ENCODE assay signal across 11 cellular contexts in genomic region chr5:178535299-178536175, GRCh38. TPM values are rescaled to one million over a fixed set of nuclear protein-coding genes. Genes with fewer than 3 reads are reported as not detected.
DNase-seq lines count a peak whose midpoint lies in the region; ATAC-seq and TF ChIP-seq lines count a peak whose summit lies in the region.
"Had no signal": no experiment of that assay in that cellular context is flagged by ENCODE, and none has a peak within 500 bp of the region (broad histone marks: within the 10 kb centered on the region; RNA-seq: fewer than 3 reads in every experiment).

No MANE protein-coding gene starts in this region.

- DNase-seq in AG10803 (ENCODE audit: low read depth) (peak; percentile 62), MV-4-11 (lab: John Stamatoyannopoulos, UW) (peak; percentile 83), erythroblast (lab: John Stamatoyannopoulos, UW) (peak; percentile 83 to 90), immature natural killer cell (no peak), germinal center (ENCODE audit: low spot score) (no peak)
- no peak for DNase-seq in naive thymus-derived CD4-positive, alpha-beta T cell
- DNase-seq: activated naive CD4-positive, alpha-beta T cell treated with anti-CD3 and anti-CD28 coated beads, Interleukin-2, amount 10 ng/mL, durations not matched to agents 7 days and 5 days had no signal

- H3K9me3 ChIP-seq in naive thymus-derived CD4-positive, alpha-beta T cell (ENCODE audit: control insufficient read depth in 2 of 3, low read length in 3 of 3) = no peaks in the 10 kb centered on the region
- H3K9me3 ChIP-seq: tibial artery had no signal

- TF ChIP-seq CTCF in AG10803 (conservative IDR thresholded peaks at IDR 0.05; ENCODE audit: low read length) = no peak

- H3K4me1 ChIP-seq in naive thymus-derived CD4-positive, alpha-beta T cell (ENCODE audit: control insufficient read depth in 2 of 2, insufficient read depth in 2 of 2, low read length in 2 of 2) = no peaks in the 10 kb centered on the region
- H3K4me1 ChIP-seq: A549, tibial artery had no signal

- H3K9me3 Mint-ChIP-seq in naive thymus-derived CD4-positive, alpha-beta T cell = no peaks in the 10 kb centered on the region
- H3K9me3 Mint-ChIP-seq in immature natural killer cell = no peaks in the 10 kb centered on the region
- H3K9me3 Mint-ChIP-seq: activated naive CD4-positive, alpha-beta T cell treated with anti-CD3 and anti-CD28 coated beads, Interleukin-2, amount 10 ng/mL, durations not matched to agents 7 days and 5 days had no signal

- no peaks in the 10 kb centered on the region for H3K4me1 Mint-ChIP-seq in naive thymus-derived CD4-positive, alpha-beta T cell
- no peaks in the 10 kb centered on the region for H3K4me1 Mint-ChIP-seq in immature natural killer cell
- H3K4me1 Mint-ChIP-seq: activated naive CD4-positive, alpha-beta T cell treated with anti-CD3 and anti-CD28 coated beads, Interleukin-2, amount 10 ng/mL, durations not matched to agents 7 days and 5 days had no signal

- H3K4me3 Mint-ChIP-seq in naive thymus-derived CD4-positive, alpha-beta T cell = no peak overlapping the region
- H3K4me3 Mint-ChIP-seq in immature natural killer cell = no peak overlapping the region
- H3K4me3 Mint-ChIP-seq: activated naive CD4-positive, alpha-beta T cell treated with anti-CD3 and anti-CD28 coated beads, Interleukin-2, amount 10 ng/mL, durations not matched to agents 7 days and 5 days had no signal

- H3K36me3 ChIP-seq in naive thymus-derived CD4-positive, alpha-beta T cell (ENCODE audit: control insufficient read depth in 2 of 3, insufficient read depth in 3 of 3, low read length in 3 of 3) = no peaks in the 10 kb centered on the region
- H3K36me3 ChIP-seq: tibial artery had no signal

- no peak for TF ChIP-seq POLR2A in erythroblast (IDR thresholded peaks at IDR 0.05; ENCODE audit: low read length)

- H3K27ac ChIP-seq in naive thymus-derived CD4-positive, alpha-beta T cell (ENCODE audit: low read depth, low read length) = no peak overlapping the region
- H3K27ac ChIP-seq: A549, tibial artery had no signal

- peak; percentile 23 for ATAC-seq in naive thymus-derived CD4-positive, alpha-beta T cell
- ATAC-seq in GM21723 (IDR thresholded peaks at IDR 0.05; ENCODE audit: unreplicated experiment) = no peak
- no peak for ATAC-seq in HG02623 (IDR thresholded peaks at IDR 0.05; ENCODE audit: unreplicated experiment)
- ATAC-seq: A549 had no signal

- intact Hi-C loops in naive thymus-derived CD4-positive, alpha-beta T cell (cut with micrococcal nuclease) = no loop called here

- no peak overlapping the region for H3K4me3 ChIP-seq in AG10803 (ENCODE audit: low read length)
- H3K4me3 ChIP-seq in naive thymus-derived CD4-positive, alpha-beta T cell (ENCODE audit: low read length) = no peak overlapping the region
- H3K4me3 ChIP-seq: A549, tibial artery had no signal

- no peaks in the 10 kb centered on the region for H3K27me3 ChIP-seq in naive thymus-derived CD4-positive, alpha-beta T cell (ENCODE audit: control insufficient read depth in 2 of 2, insufficient read depth in 2 of 2, low read length in 2 of 2)

- no peak overlapping the region for H3K27ac Mint-ChIP-seq in naive thymus-derived CD4-positive, alpha-beta T cell
- no peak overlapping the region for H3K27ac Mint-ChIP-seq in immature natural killer cell
- H3K27ac Mint-ChIP-seq: activated naive CD4-positive, alpha-beta T cell treated with anti-CD3 and anti-CD28 coated beads, Interleukin-2, amount 10 ng/mL, durations not matched to agents 7 days and 5 days had no signal

- POLR2A ChIA-PET in naive thymus-derived CD4-positive, alpha-beta T cell (lab: Charles Lee) = no interaction called here

- peaks cover 0 to 4% (median 0%) of the 10 kb centered on the region in 5 donors for H3K27me3 Mint-ChIP-seq in naive thymus-derived CD4-positive, alpha-beta T cell
- H3K27me3 Mint-ChIP-seq in immature natural killer cell (ENCODE audit: low read depth in 3 of 3) = peaks cover 0 to 2% (median 0%) of the 10 kb centered on the region in 3 donors
- H3K27me3 Mint-ChIP-seq: activated naive CD4-positive, alpha-beta T cell treated with anti-CD3 and anti-CD28 coated beads, Interleukin-2, amount 10 ng/mL, durations not matched to agents 7 days and 5 days had no signal

- H3K36me3 Mint-ChIP-seq in naive thymus-derived CD4-positive, alpha-beta T cell = no peaks in the 10 kb centered on the region
- H3K36me3 Mint-ChIP-seq in immature natural killer cell = no peaks in the 10 kb centered on the region
- H3K36me3 Mint-ChIP-seq: activated naive CD4-positive, alpha-beta T cell treated with anti-CD3 and anti-CD28 coated beads, Interleukin-2, amount 10 ng/mL, durations not matched to agents 7 days and 5 days had no signal

- CTCF ChIA-PET in naive thymus-derived CD4-positive, alpha-beta T cell (lab: Charles Lee) = no interaction called here

RNA-seq across cellular contexts. Expression of gene COL23A1, which starts 54.7 kb away (rescaled TPM):
- under 1 TPM in 3 of 5 experiments, not detected in 2; 0.13 to 0.32 (median 0.22) TPM for total RNA-seq in naive thymus-derived CD4-positive, alpha-beta T cell
- polyA plus RNA-seq in naive thymus-derived CD4-positive, alpha-beta T cell = not detected
- under 1 TPM in 2 of 3 donors, not detected in 1; 0.40 to 0.78 TPM for polyA plus RNA-seq in immature natural killer cell
- polyA plus RNA-seq: A549 had no signal

Comparison
In these comparisons a context has a peak if more than half of its experiments do, and no peak if none do; other contexts are left out.
1. DNase-seq: peak in AG10803 (single experiment), MV-4-11 (single experiment) and erythroblast (2 of 2); none in naive thymus-derived CD4-positive, alpha-beta T cell (0 of 9), immature natural killer cell (0 of 3) and germinal center (single experiment).